In the genomic region with DNA sequence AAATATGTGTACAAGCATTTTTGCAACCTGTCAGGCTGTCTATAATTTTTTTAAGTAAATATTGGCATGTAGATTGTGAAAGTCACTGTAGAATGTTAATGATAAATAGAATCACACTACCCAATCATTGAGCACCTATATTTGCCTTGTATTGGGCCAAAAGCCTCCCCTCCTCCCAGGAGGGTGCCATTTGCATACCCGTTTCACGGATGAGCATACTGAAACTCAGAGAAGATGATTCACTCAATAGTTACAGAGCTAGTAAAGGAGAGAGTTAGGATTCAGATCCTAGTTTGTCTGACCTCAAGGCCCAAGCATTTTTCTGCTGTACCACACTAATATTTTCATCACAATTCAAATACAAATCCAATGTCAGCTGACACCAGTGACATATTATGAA, we compare ENCODE assay signal across 8 cellular contexts.
"Had no signal": no experiment of that assay in that cellular context is flagged by ENCODE, and none has a peak within 500 bp of the region (broad histone marks: within the 10 kb centered on the region; RNA-seq: fewer than 3 reads in every experiment).

No MANE protein-coding gene starts in this region.

- ATAC-seq: HCT116, K562 had no signal

- H3K4me3 ChIP-seq: GM23248, HAP-1, K562 had no signal

- FAIRE-seq: HTR-8/SVneo, K562 had no signal

- DNase-seq: GM23248, GOT3, H7, IMR-90 had no signal
